Comparison of ENCODE assay signal across 9 cellular contexts in the genomic region with DNA sequence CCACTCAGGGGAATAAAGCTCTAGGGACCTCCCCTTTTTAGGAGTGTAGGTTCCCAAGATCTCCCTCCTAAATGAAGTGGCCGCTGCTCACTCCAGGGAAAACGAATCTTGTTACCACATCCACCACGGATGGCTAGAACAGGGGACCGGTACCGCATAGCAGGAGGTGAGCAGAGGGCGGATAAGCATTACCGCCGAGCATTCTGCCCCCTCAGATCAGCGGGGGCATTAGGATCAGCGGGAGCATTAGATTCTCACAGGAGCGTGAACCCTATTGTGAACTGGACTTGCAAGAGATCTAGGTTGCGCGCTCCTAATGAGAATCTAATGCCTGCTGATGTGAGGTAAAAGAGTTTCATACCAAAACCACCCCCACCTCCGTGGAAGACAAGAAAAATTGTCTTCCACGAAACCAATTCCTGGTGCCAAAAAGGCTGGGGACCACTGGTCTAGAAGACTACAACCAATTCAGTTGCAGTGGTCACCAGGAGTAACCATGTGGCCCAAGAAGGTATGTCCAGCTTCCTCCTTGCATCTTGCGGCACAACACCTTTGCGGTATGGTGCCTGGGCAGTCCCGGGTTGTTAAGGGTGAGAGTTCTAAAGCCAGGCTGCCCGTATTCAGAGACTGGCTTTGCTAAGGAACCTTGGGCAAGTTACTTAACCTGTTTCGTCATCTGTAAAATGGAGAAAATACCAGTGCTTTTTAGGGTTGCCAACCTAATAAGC. TPM values are rescaled to one million over a fixed set of nuclear protein-coding genes. Genes with fewer than 3 reads are reported as not detected.
A peak's percentile ranks its signal among the peaks of the same experiment; 100 is the strongest.
DNase-seq lines count a peak whose midpoint lies in the region; TF ChIP-seq lines count a peak whose summit lies in the region.
"Had no signal": no experiment of that assay in that cellular context is flagged by ENCODE, and none has a peak within 500 bp of the region (broad histone marks: within the 10 kb centered on the region; RNA-seq: fewer than 3 reads in every experiment).

No MANE protein-coding gene starts in this region.

- peak overlapping the region; percentile 88 for H3K4me3 Mint-ChIP-seq in activated CD4-positive, alpha-beta T cell treated with anti-CD3 and anti-CD28 coated beads, Interleukin-2, amount 10 ng/mL, durations not matched to agents 24 days and 14 days

- intact Hi-C loops in activated CD4-positive, alpha-beta T cell treated with anti-CD3 and anti-CD28 coated beads, Interleukin-2, amount 10 ng/mL, durations not matched to agents 24 days and 14 days (cut with micrococcal nuclease) = loop anchor here (1.0 to 10.0 kb wide), 3 partner anchors 7 to 695 kb away; a partner anchor contains a TSS

- peak; percentile 64 for DNase-seq in activated CD4-positive, alpha-beta T cell treated with anti-CD3 and anti-CD28 coated beads, Interleukin-2, amount 10 ng/mL, durations not matched to agents 24 days and 14 days
- no peak for DNase-seq in activated CD4-positive, alpha-beta T cell treated with anti-CD3 and anti-CD28 coated beads, Interleukin-2, amount 50 U/mL, for 1 hour
- DNase-seq in substantia nigra (lab: John Stamatoyannopoulos, UW) (no peak), 8988T (no peak), ACHN (no peak)
- no peak for DNase-seq in effector CD4-positive, alpha-beta T cell
- DNase-seq: NCI-H2081 treated with DMSO at 0.1 percent for 48 hours had no signal

- H3K36me3 ChIP-seq in iPS-20b (ENCODE audit: insufficient read depth, low read depth, low read length) = peaks cover 31% of the 10 kb centered on the region

- peaks cover 23% of the 10 kb centered on the region for H3K4me1 ChIP-seq in iPS-20b (ENCODE audit: insufficient read depth, low read length)

- H3K27ac ChIP-seq in iPS-20b (ENCODE audit: low read length) = peak overlapping the region; percentile 59
- peak overlapping the region; percentile 80 for H3K27ac ChIP-seq in substantia nigra (ENCODE audit: low read depth, low read length, poor library complexity, severe bottlenecking)

- H3K27ac Mint-ChIP-seq in activated CD4-positive, alpha-beta T cell treated with anti-CD3 and anti-CD28 coated beads, Interleukin-2, amount 10 ng/mL, durations not matched to agents 24 days and 14 days = peak overlapping the region; percentile 96

- H3K9ac ChIP-seq in iPS-20b (ENCODE audit: low read depth, low read length) = peak overlapping the region; percentile 67; the same call in 1 of the 2 replicates

- peaks cover 27% of the 10 kb centered on the region for H3K36me3 Mint-ChIP-seq in activated CD4-positive, alpha-beta T cell treated with anti-CD3 and anti-CD28 coated beads, Interleukin-2, amount 10 ng/mL, durations not matched to agents 24 days and 14 days (ENCODE audit: low read depth)

- no peaks in the 10 kb centered on the region for H3K27me3 ChIP-seq in iPS-20b (ENCODE audit: insufficient read depth, low read length)

- no peaks in the 10 kb centered on the region for H3K9me3 Mint-ChIP-seq in activated CD4-positive, alpha-beta T cell treated with anti-CD3 and anti-CD28 coated beads, Interleukin-2, amount 10 ng/mL, durations not matched to agents 24 days and 14 days

- no peaks in the 10 kb centered on the region for H3K27me3 Mint-ChIP-seq in activated CD4-positive, alpha-beta T cell treated with anti-CD3 and anti-CD28 coated beads, Interleukin-2, amount 10 ng/mL, durations not matched to agents 24 days and 14 days

- in situ Hi-C loops in ACHN (cut with HindIII; ENCODE audit: low pct_ligation_motif_present, low pct_unique_long_range_greater_than_20kb, low sequenced_read_pairs) = no loop called here

- no peak for TF ChIP-seq CTCF in WI38 (IDR thresholded peaks at IDR 0.05; ENCODE audit: low read depth, low read length)

- peaks cover 50% of the 10 kb centered on the region for H3K4me1 Mint-ChIP-seq in activated CD4-positive, alpha-beta T cell treated with anti-CD3 and anti-CD28 coated beads, Interleukin-2, amount 10 ng/mL, durations not matched to agents 24 days and 14 days

- H3K9me3 ChIP-seq in iPS-20b (ENCODE audit: insufficient read depth, low read depth, low read length) = no peaks in the 10 kb centered on the region

- H3K4me3 ChIP-seq in WI38 (ENCODE audit: low read depth, low read length) = peak overlapping the region; percentile 77; the same call in 1 of the 2 replicates
- peak overlapping the region; percentile 84 for H3K4me3 ChIP-seq in iPS-20b (ENCODE audit: low read length)

RNA-seq across cellular contexts. Expression of a gene that starts 1.1 kb away (rescaled TPM):
- 66.6 and 66.8 TPM in 2 replicates for total RNA-seq in activated CD4-positive, alpha-beta T cell treated with anti-CD3 and anti-CD28 coated beads, Interleukin-2, amount 10 ng/mL, durations not matched to agents 24 days and 14 days

RNA-seq across cellular contexts. Expression of a gene that starts 7.8 kb away (rescaled TPM):
- total RNA-seq in activated CD4-positive, alpha-beta T cell treated with anti-CD3 and anti-CD28 coated beads, Interleukin-2, amount 10 ng/mL, durations not matched to agents 24 days and 14 days = 36.3 and 39.6 TPM in 2 replicates

RNA-seq across cellular contexts. Expression of a gene that starts 10.9 kb away (rescaled TPM):
- total RNA-seq in activated CD4-positive, alpha-beta T cell treated with anti-CD3 and anti-CD28 coated beads, Interleukin-2, amount 10 ng/mL, durations not matched to agents 24 days and 14 days = 79.5 and 80.9 TPM in 2 replicates
